Comparison of ENCODE assay signal across 13 cellular contexts in genomic region chr4:41178372-41179085, GRCh38. TPM values are rescaled to one million over a fixed set of nuclear protein-coding genes. Genes with fewer than 3 reads are reported as not detected.
DNase-seq lines count a peak whose midpoint lies in the region; ATAC-seq and TF ChIP-seq lines count a peak whose summit lies in the region.
"Had no signal": no experiment of that assay in that cellular context is flagged by ENCODE, and none has a peak within 500 bp of the region (broad histone marks: within the 10 kb centered on the region; RNA-seq: fewer than 3 reads in every experiment).

No MANE protein-coding gene starts in this region.

- no peak overlapping the region for H2BK120ac ChIP-seq in H9 (ENCODE audit: low read depth, low read length, poor library complexity, severe bottlenecking)

- WGBS in H9 (ENCODE audit: extremely low coverage, insufficient read length, low lambda C conversion rate) = no CpG with 5 or more reads among the region's 4 CpGs

- H3K9ac ChIP-seq in H9 (ENCODE audit: extremely low read depth, insufficient read length, low read length) = no peak overlapping the region

- ATAC-seq in left ventricle myocardium superior (peak; percentile 92), GM18517 (IDR thresholded peaks at IDR 0.05; ENCODE audit: unreplicated experiment) (no peak), HG02610 (IDR thresholded peaks at IDR 0.05; ENCODE audit: unreplicated experiment) (no peak)

- intact Hi-C loops in left ventricle myocardium superior (cut with micrococcal nuclease) = no loop called here
- intact Hi-C loops in activated naive CD4-positive, alpha-beta T cell treated with anti-CD3 and anti-CD28 coated beads for 36 hours (cut with micrococcal nuclease) = no loop called here

- no peak overlapping the region for H2BK12ac ChIP-seq in H9 (ENCODE audit: insufficient read length, low read depth, low read length)

- in situ Hi-C loops in astrocyte of the cerebellum (cut with HindIII; ENCODE audit: low sequenced_read_pairs) = no loop called here

- no peak overlapping the region for H3K4me2 ChIP-seq in H9 (ENCODE audit: insufficient read depth, insufficient read length, low read length)

- H2BK15ac ChIP-seq in H9 (ENCODE audit: low read depth, low read length) = no peak overlapping the region

- H2BK5ac ChIP-seq in H9 (ENCODE audit: insufficient read length, low read length) = no peak overlapping the region

- peaks cover 3% of the 10 kb centered on the region in 2 experiments; a peak in 2 of 5 replicates for H3K9me3 Mint-ChIP-seq in H9
- no peaks in the 10 kb centered on the region for H3K9me3 Mint-ChIP-seq in activated naive CD4-positive, alpha-beta T cell treated with anti-CD3 and anti-CD28 coated beads for 36 hours
- H3K9me3 Mint-ChIP-seq: activated T-helper 1 cell treated with anti-CD3 and anti-CD28 coated beads, Interleukin-12 subunit alpha, Interleukin-12 subunit beta, Interleukin-2, Interleukin-4 antibody, amounts not matched to agents 30 ng/mL and 10 ng/mL and 1 ng/mL, durations not matched to agents 14 hours and 24 hours and 36 hours had no signal

- H3K27me3 Mint-ChIP-seq in H9 (ENCODE audit: low read depth) = no peaks in the 10 kb centered on the region
- peaks cover 20% of the 10 kb centered on the region for H3K27me3 Mint-ChIP-seq in activated naive CD4-positive, alpha-beta T cell treated with anti-CD3 and anti-CD28 coated beads for 36 hours (ENCODE audit: low read depth)

- H2AFZ ChIP-seq in H9 (ENCODE audit: low read length) = no peak overlapping the region

- no peaks in the 10 kb centered on the region for H3K23me2 ChIP-seq in H9 (ENCODE audit: insufficient read length, low read depth, low read length, poor library complexity, severe bottlenecking)

- no peak overlapping the region for H3K27ac ChIP-seq in H9 (ENCODE audit: insufficient read length, low read depth, low read length)

- no peak overlapping the region for H3K4me3 ChIP-seq in astrocyte of the cerebellum (ENCODE audit: low read depth, low read length)
- H3K4me3 ChIP-seq: vagina had no signal

- TF ChIP-seq CTCF in H9 (conservative IDR thresholded peaks at IDR 0.05) (no peak), astrocyte of the cerebellum (IDR thresholded peaks at IDR 0.05; ENCODE audit: low read depth, low read length, missing control alignments) (no peak)

- peaks cover 9% of the 10 kb centered on the region for H3K4me1 ChIP-seq in H9 (ENCODE audit: insufficient read depth, low read length)

- H4K91ac ChIP-seq in H9 (ENCODE audit: insufficient read length, low read depth, low read length) = no peak overlapping the region

- H3K4ac ChIP-seq in H9 (ENCODE audit: low read depth, low read length) = no peak overlapping the region

- H3K36me3 Mint-ChIP-seq in H9 (ENCODE audit: insufficient read depth in 1 of 3, low read depth in 3 of 3) = no peaks in the 10 kb centered on the region; a peak in 2 of 7 replicates
- no peaks in the 10 kb centered on the region for H3K36me3 Mint-ChIP-seq in activated naive CD4-positive, alpha-beta T cell treated with anti-CD3 and anti-CD28 coated beads for 36 hours (ENCODE audit: low read depth)

- no peak overlapping the region for H3K56ac ChIP-seq in H9 (ENCODE audit: insufficient read length, low read depth, low read length)

- H4K8ac ChIP-seq in H9 (replicated peaks; ENCODE audit: insufficient read length, low read depth, low read length) = no peak overlapping the region

- no peak overlapping the region for H2BK20ac ChIP-seq in H9 (ENCODE audit: low read depth, low read length, poor library complexity, severe bottlenecking)

- H3K14ac ChIP-seq in H9 (ENCODE audit: insufficient read depth, low read length) = no peak overlapping the region

- H3K4me3 Mint-ChIP-seq in H9 = no peak overlapping the region
- no peak overlapping the region for H3K4me3 Mint-ChIP-seq in activated naive CD4-positive, alpha-beta T cell treated with anti-CD3 and anti-CD28 coated beads for 36 hours
- H3K4me3 Mint-ChIP-seq: activated T-helper 1 cell treated with anti-CD3 and anti-CD28 coated beads, Interleukin-12 subunit alpha, Interleukin-12 subunit beta, Interleukin-2, Interleukin-4 antibody, amounts not matched to agents 30 ng/mL and 10 ng/mL and 1 ng/mL, durations not matched to agents 14 hours and 24 hours and 36 hours had no signal

- CTCF ChIA-PET in activated naive CD4-positive, alpha-beta T cell treated with anti-CD3 and anti-CD28 coated beads for 36 hours (lab: Charles Lee) = no interaction called here

- no peaks in the 10 kb centered on the region for H3K9me3 ChIP-seq in H9 (ENCODE audit: control insufficient read depth, low read depth, low read length)
- H3K9me3 ChIP-seq: vagina had no signal

- no peak overlapping the region for H3K18ac ChIP-seq in H9 (ENCODE audit: insufficient read length, low read depth, low read length)

- DNase-seq in H9 = no peak
- DNase-seq in astrocyte of the cerebellum (ENCODE audit: low read depth) = peak; percentile 86
- DNase-seq in left ventricle myocardium superior = no peak
- peak; percentile 69 for DNase-seq in smooth muscle cell of the brain vasculature (ENCODE audit: low read depth, low spot score)
- DNase-seq in NCI-H2029 treated with DMSO at 0.1 percent for 48 hours (lab: John Stamatoyannopoulos, UW) = no peak
- DNase-seq in activated naive CD4-positive, alpha-beta T cell treated with anti-CD3 and anti-CD28 coated beads for 36 hours = no peak
- DNase-seq: DND-41; NCI-H524; stimulated activated CD4-positive, alpha-beta T cell treated with anti-CD3 and anti-CD28 coated beads, Interleukin-4, amount 100 ng/mL, for 4 hours had no signal

- no peaks in the 10 kb centered on the region for H3K79me1 ChIP-seq in H9 (ENCODE audit: insufficient read depth, low read depth, low read length, poor library complexity, severe bottlenecking)

- H3K79me2 ChIP-seq in H9 (ENCODE audit: insufficient read depth, low read length) = no peaks in the 10 kb centered on the region; the same call in 1 of the 2 replicates

- H3K27ac Mint-ChIP-seq in H9 = peak overlapping the region in 2 of 3 experiments; percentile 8 to 66; a peak in 3 of 7 replicates
- no peak overlapping the region for H3K27ac Mint-ChIP-seq in activated naive CD4-positive, alpha-beta T cell treated with anti-CD3 and anti-CD28 coated beads for 36 hours
- H3K27ac Mint-ChIP-seq: activated T-helper 1 cell treated with anti-CD3 and anti-CD28 coated beads, Interleukin-12 subunit alpha, Interleukin-12 subunit beta, Interleukin-2, Interleukin-4 antibody, amounts not matched to agents 30 ng/mL and 10 ng/mL and 1 ng/mL, durations not matched to agents 14 hours and 24 hours and 36 hours had no signal

- no peak overlapping the region for H4K5ac ChIP-seq in H9 (ENCODE audit: insufficient read length, low read depth, low read length)

- H3K27me3 ChIP-seq in H9 (ENCODE audit: insufficient read depth, low read length) = no peaks in the 10 kb centered on the region
- H3K27me3 ChIP-seq: vagina had no signal

- no peak overlapping the region for H2AK5ac ChIP-seq in H9 (ENCODE audit: insufficient read length, low read length)

- H3T11ph ChIP-seq in H9 (ENCODE audit: low read length) = no peak overlapping the region

- H3K23ac ChIP-seq in H9 (ENCODE audit: insufficient read length, low read depth, low read length) = no peak overlapping the region

- no peaks in the 10 kb centered on the region for H4K20me1 ChIP-seq in H9 (ENCODE audit: control insufficient read depth, insufficient read depth, insufficient read length)

- H3K4me1 Mint-ChIP-seq in H9 = peaks cover 23 to 26% of the 10 kb centered on the region in 2 experiments
- no peaks in the 10 kb centered on the region for H3K4me1 Mint-ChIP-seq in activated naive CD4-positive, alpha-beta T cell treated with anti-CD3 and anti-CD28 coated beads for 36 hours (ENCODE audit: low read depth)

RNA-seq across cellular contexts. Expression of gene APBB2, which starts 35.8 kb away (rescaled TPM):
- total RNA-seq in H9 (2021) (36.3 and 39.6 TPM in 2 replicates), left ventricle myocardium superior (23.9 TPM)
- total RNA-seq in activated naive CD4-positive, alpha-beta T cell treated with anti-CD3 and anti-CD28 coated beads for 36 hours = 1 to 10 TPM; 4.5 to 4.8 TPM

Comparison
In these comparisons a context has a peak if more than half of its experiments do, and no peak if none do; other contexts are left out.
1. DNase-seq: peak in astrocyte of the cerebellum (single experiment) and smooth muscle cell of the brain vasculature (single experiment); none in H9 (single experiment), left ventricle myocardium superior (single experiment), NCI-H2029 treated with DMSO at 0.1 percent for 48 hours (single experiment) and activated naive CD4-positive, alpha-beta T cell treated with anti-CD3 and anti-CD28 coated beads for 36 hours (single experiment).